8 cellular contexts compared by ENCODE assay signal in genomic region chr16:396605-397004, GRCh38. TPM values are rescaled to one million over a fixed set of nuclear protein-coding genes. Genes with fewer than 3 reads are reported as not detected.
A peak's percentile ranks its signal among the peaks of the same experiment; 100 is the strongest.
DNase-seq lines count a peak whose midpoint lies in the region; ATAC-seq and TF ChIP-seq lines count a peak whose summit lies in the region.

No MANE protein-coding gene starts in this region.

- H3K9me3 Mint-ChIP-seq in activated naive CD4-positive, alpha-beta T cell treated with anti-CD3 and anti-CD28 coated beads, Interleukin-2, amount 50 U/mL, for 72 hours, result no peaks in the 10 kb centered on the region
- no peaks in the 10 kb centered on the region for H3K9me3 Mint-ChIP-seq in stimulated activated naive B cell treated with anti-CD40 and anti-IgM and Interleukin-4, amounts not matched to agents 10 μg/mL and 1 μg/mL and 100 μg/mL, for 72 hours

- H3K4me3 Mint-ChIP-seq in stimulated activated naive B cell treated with anti-CD40 and anti-IgM and Interleukin-4, amounts not matched to agents 10 μg/mL and 1 μg/mL and 100 μg/mL, for 72 hours, result peak overlapping the region; percentile 88 to 90

- no peak for TF ChIP-seq CTCF in astrocyte of the spinal cord (IDR thresholded peaks at IDR 0.05; ENCODE audit: low read depth, low read length)

- in situ Hi-C loops in astrocyte of the spinal cord (cut with HindIII; ENCODE audit: low sequenced_read_pairs), result no loop called here

- H3K27me3 Mint-ChIP-seq in stimulated activated naive B cell treated with anti-CD40 and anti-IgM and Interleukin-4, amounts not matched to agents 10 μg/mL and 1 μg/mL and 100 μg/mL, for 72 hours, result no peaks in the 10 kb centered on the region

- no peak overlapping the region for H3K27ac Mint-ChIP-seq in activated naive CD4-positive, alpha-beta T cell treated with anti-CD3 and anti-CD28 coated beads, Interleukin-2, amount 50 U/mL, for 72 hours
- H3K27ac Mint-ChIP-seq in stimulated activated naive B cell treated with anti-CD40 and anti-IgM and Interleukin-4, amounts not matched to agents 10 μg/mL and 1 μg/mL and 100 μg/mL, for 72 hours, result peak overlapping the region; percentile 95

- ATAC-seq in activated naive CD4-positive, alpha-beta T cell treated with anti-CD3 and anti-CD28 coated beads, Interleukin-2, amount 50 U/mL, for 72 hours, result no peak
- ATAC-seq in stimulated activated naive B cell treated with anti-CD40 and anti-IgM and Interleukin-4, amounts not matched to agents 10 μg/mL and 1 μg/mL and 100 μg/mL, for 72 hours (replicated peaks), result no peak
- ATAC-seq in HG03025 (IDR thresholded peaks at IDR 0.05; ENCODE audit: low FRiP score, unreplicated experiment), result no peak

- H3K4me3 ChIP-seq in astrocyte of the spinal cord (ENCODE audit: low read depth, low read length), result peak overlapping the region; percentile 42

- DNase-seq in activated naive CD4-positive, alpha-beta T cell treated with Interleukin-2 at 50 U/mL for 16 hours, result peak; percentile 8
- DNase-seq in activated naive CD4-positive, alpha-beta T cell treated with anti-CD3 and anti-CD28 coated beads, Interleukin-2, amount 50 U/mL, for 72 hours (ENCODE audit: low spot score in 2 of 2), result no peak
- peak; percentile 89 for DNase-seq in NCI-H2227 (lab: John Stamatoyannopoulos, UW; ENCODE audit: unreplicated experiment)
- peak; percentile 31 for DNase-seq in astrocyte of the spinal cord (ENCODE audit: low read depth, low spot score)
- DNase-seq in iris pigment epithelial cell (ENCODE audit: low read depth), result peak; percentile 55
- DNase-seq in stimulated activated naive B cell treated with anti-CD40 and anti-IgM and Interleukin-4, amounts not matched to agents 10 μg/mL and 1 μg/mL and 100 μg/mL, for 72 hours, result no peak
- no peak for DNase-seq in putamen (ENCODE audit: low spot score)

- H3K36me3 Mint-ChIP-seq in activated naive CD4-positive, alpha-beta T cell treated with anti-CD3 and anti-CD28 coated beads, Interleukin-2, amount 50 U/mL, for 72 hours, result peaks cover 0 to 7% of the 10 kb centered on the region in 2 donors
- H3K36me3 Mint-ChIP-seq in stimulated activated naive B cell treated with anti-CD40 and anti-IgM and Interleukin-4, amounts not matched to agents 10 μg/mL and 1 μg/mL and 100 μg/mL, for 72 hours, result peaks cover 0 to 14% of the 10 kb centered on the region in 2 donors

- H3K4me1 Mint-ChIP-seq in stimulated activated naive B cell treated with anti-CD40 and anti-IgM and Interleukin-4, amounts not matched to agents 10 μg/mL and 1 μg/mL and 100 μg/mL, for 72 hours, result peaks cover 28 to 37% of the 10 kb centered on the region in 2 donors

RNA-seq across cellular contexts. Expression of gene NME4, which starts 0.4 kb away (rescaled TPM):
- total RNA-seq in activated naive CD4-positive, alpha-beta T cell treated with anti-CD3 and anti-CD28 coated beads, Interleukin-2, amount 50 U/mL, for 72 hours, result 10 to 100 TPM; 15.6 to 58.4 TPM

RNA-seq across cellular contexts. Expression of gene DECR2, which starts 5.1 kb away (rescaled TPM):
- total RNA-seq in activated naive CD4-positive, alpha-beta T cell treated with anti-CD3 and anti-CD28 coated beads, Interleukin-2, amount 50 U/mL, for 72 hours, result 10 to 100 TPM; 12.6 to 14.6 TPM

RNA-seq across cellular contexts. Expression of gene PGAP6, which starts 14.8 kb away (rescaled TPM):
- total RNA-seq in activated naive CD4-positive, alpha-beta T cell treated with anti-CD3 and anti-CD28 coated beads, Interleukin-2, amount 50 U/mL, for 72 hours, result 10 to 100 TPM; 18.5 to 46.1 TPM

RNA-seq across cellular contexts. Expression of gene MRPL28, which starts 26.3 kb away (rescaled TPM):
- 10 to 100 TPM; 77.9 to 97.7 TPM for total RNA-seq in activated naive CD4-positive, alpha-beta T cell treated with anti-CD3 and anti-CD28 coated beads, Interleukin-2, amount 50 U/mL, for 72 hours

RNA-seq across cellular contexts. Expression of gene RAB11FIP3, which starts 28.8 kb away (rescaled TPM):
- 10 to 100 TPM; 18.6 to 32.0 TPM for total RNA-seq in activated naive CD4-positive, alpha-beta T cell treated with anti-CD3 and anti-CD28 coated beads, Interleukin-2, amount 50 U/mL, for 72 hours

Comparison
In these comparisons a context has a peak if more than half of its experiments do, and no peak if none do; other contexts are left out.
1. DNase-seq: peak in activated naive CD4-positive, alpha-beta T cell treated with Interleukin-2 at 50 U/mL for 16 hours (single experiment), NCI-H2227 (single experiment), astrocyte of the spinal cord (single experiment) and iris pigment epithelial cell (single experiment); none in activated naive CD4-positive, alpha-beta T cell treated with anti-CD3 and anti-CD28 coated beads, Interleukin-2, amount 50 U/mL, for 72 hours (0 of 2), stimulated activated naive B cell treated with anti-CD40 and anti-IgM and Interleukin-4, amounts not matched to agents 10 μg/mL and 1 μg/mL and 100 μg/mL, for 72 hours (single experiment) and putamen (single experiment).